In genomic region chr7:46152671-46153070, GRCh38 we compare ENCODE assay signal across 20 cellular contexts.
DNase-seq lines count a peak whose midpoint lies in the region; ATAC-seq and TF ChIP-seq lines count a peak whose summit lies in the region.
"Had no signal": no experiment of that assay in that cellular context is flagged by ENCODE, and none has a peak within 500 bp of the region (broad histone marks: within the 10 kb centered on the region; RNA-seq: fewer than 3 reads in every experiment).

No MANE protein-coding gene starts in this region.

- POLR2A ChIA-PET in WTC11 (lab: Charles Lee), result no interaction called here

- H3K27me3 Mint-ChIP-seq in WTC11 (ENCODE audit: low read depth) (no peaks in the 10 kb centered on the region), nephron (ENCODE audit: low read depth) (peaks cover 4% of the 10 kb centered on the region), progenitor cell of endocrine pancreas (no peaks in the 10 kb centered on the region)
- H3K27me3 Mint-ChIP-seq: activated CD8-positive, alpha-beta memory T cell treated with anti-CD3 and anti-CD28 coated beads, Interleukin-2, amount 10 ng/mL, durations not matched to agents 7 days and 5 days; central memory CD8-positive, alpha-beta T cell; T-helper 17 cell had no signal

- no peak overlapping the region for H3K27ac Mint-ChIP-seq in WTC11
- peak overlapping the region in 2 of 3 experiments; percentile 21 to 63 for H3K27ac Mint-ChIP-seq in nephron
- H3K27ac Mint-ChIP-seq in progenitor cell of endocrine pancreas, result no peak overlapping the region
- H3K27ac Mint-ChIP-seq: activated CD8-positive, alpha-beta memory T cell treated with anti-CD3 and anti-CD28 coated beads, Interleukin-2, amount 10 ng/mL, durations not matched to agents 7 days and 5 days; T-helper 17 cell had no signal

- H3K4me3 Mint-ChIP-seq in WTC11, result no peak overlapping the region
- H3K4me3 Mint-ChIP-seq in nephron, result no peak overlapping the region
- no peak overlapping the region for H3K4me3 Mint-ChIP-seq in progenitor cell of endocrine pancreas (ENCODE audit: low read depth)
- H3K4me3 Mint-ChIP-seq: activated CD8-positive, alpha-beta memory T cell treated with anti-CD3 and anti-CD28 coated beads, Interleukin-2, amount 10 ng/mL, durations not matched to agents 7 days and 5 days; central memory CD8-positive, alpha-beta T cell; T-helper 17 cell had no signal

- DNase-seq in Daoy (ENCODE audit: low read depth), result peak; percentile 25
- peak; percentile 44 for DNase-seq in LHCN-M2 (ENCODE audit: low read depth)
- DNase-seq in WTC11 (ENCODE audit: low spot score), result no peak
- DNase-seq in NCI-H748 (lab: John Stamatoyannopoulos, UW; ENCODE audit: unreplicated experiment), result no peak
- DNase-seq in progenitor cell of endocrine pancreas (ENCODE audit: low spot score, unreplicated experiment), result no peak
- DNase-seq in NCI-H345 (lab: John Stamatoyannopoulos, UW), result no peak
- DNase-seq: activated CD4-positive, alpha-beta T cell treated with anti-CD3 and anti-CD28 coated beads for 1 hour; activated CD8-positive, alpha-beta memory T cell treated with anti-CD3 and anti-CD28 coated beads, Interleukin-2, amount 10 ng/mL, durations not matched to agents 7 days and 5 days; activated effector memory CD4-positive, alpha-beta T cell treated with Interleukin-2 at 50 U/mL for 16 hours; amniotic stem cell; DMS79 treated with DMSO at 0.1 percent for 48 hours; GM23248; hippocampal formation; left colon; mucosa of descending colon; Right ventricle myocardium superior; T-helper 17 cell had no signal

- peaks cover 4% of the 10 kb centered on the region for H3K9me3 Mint-ChIP-seq in WTC11
- peaks cover 12% of the 10 kb centered on the region for H3K9me3 Mint-ChIP-seq in nephron
- H3K9me3 Mint-ChIP-seq in progenitor cell of endocrine pancreas (ENCODE audit: low read depth), result no peaks in the 10 kb centered on the region
- H3K9me3 Mint-ChIP-seq: central memory CD8-positive, alpha-beta T cell had no signal

- TF ChIP-seq CTCF in WTC11 (IDR thresholded peaks at IDR 0.05) (no peak), nephron (IDR thresholded peaks at IDR 0.05; ENCODE audit: unreplicated experiment in 3 of 3) (no peak), progenitor cell of endocrine pancreas (IDR thresholded peaks at IDR 0.05; ENCODE audit: unreplicated experiment) (no peak)

- no peaks in the 10 kb centered on the region for H3K36me3 Mint-ChIP-seq in WTC11
- no peaks in the 10 kb centered on the region for H3K36me3 Mint-ChIP-seq in nephron (ENCODE audit: low read depth)
- no peaks in the 10 kb centered on the region for H3K36me3 Mint-ChIP-seq in progenitor cell of endocrine pancreas (ENCODE audit: insufficient read depth)
- H3K36me3 Mint-ChIP-seq: activated CD8-positive, alpha-beta memory T cell treated with anti-CD3 and anti-CD28 coated beads, Interleukin-2, amount 10 ng/mL, durations not matched to agents 7 days and 5 days had no signal

- H3K4me1 Mint-ChIP-seq in WTC11, result 0 out of 2 replicates have a peak, but pooled peaks cover 2% of the 10 kb centered on the region
- H3K4me1 Mint-ChIP-seq in nephron, result peaks cover 50% of the 10 kb centered on the region
- no peaks in the 10 kb centered on the region for H3K4me1 Mint-ChIP-seq in progenitor cell of endocrine pancreas (ENCODE audit: low read depth)
- H3K4me1 Mint-ChIP-seq: central memory CD8-positive, alpha-beta T cell; T-helper 17 cell had no signal

- CTCF ChIA-PET in WTC11 (lab: Charles Lee), result interaction anchor here (0.6 to 1.2 kb wide), 7 partner anchors 20 to 234 kb away, joined by 3 to 8 read pairs (median 4); no protein-coding TSS in a partner anchor

- 0 out of 2 replicates have a peak, but pooled peaks have one; percentile 34 for ATAC-seq in WTC11
- no peak for ATAC-seq in HG03045 (IDR thresholded peaks at IDR 0.05; ENCODE audit: unreplicated experiment)
- ATAC-seq: activated CD8-positive, alpha-beta memory T cell treated with anti-CD3 and anti-CD28 coated beads, Interleukin-2, amount 10 ng/mL, durations not matched to agents 7 days and 5 days; left colon; mucosa of descending colon; T-helper 17 cell had no signal

TF ChIP-seq in WTC11, 78 proteins besides CTCF, POLR2A, EP300 and RAD21:
- TF ChIP-seq STAT6 (CRISPR knock-in tag; conservative IDR thresholded peaks at IDR 0.05; ENCODE audit: low read depth) (no peak), HMGA2 (CRISPR knock-in tag; IDR thresholded peaks at IDR 0.05) (no peak), ZNF396 (CRISPR knock-in tag; IDR thresholded peaks at IDR 0.05; ENCODE audit: borderline replicate concordance) (no peak)
- TF ChIP-seq, protein P1, sequence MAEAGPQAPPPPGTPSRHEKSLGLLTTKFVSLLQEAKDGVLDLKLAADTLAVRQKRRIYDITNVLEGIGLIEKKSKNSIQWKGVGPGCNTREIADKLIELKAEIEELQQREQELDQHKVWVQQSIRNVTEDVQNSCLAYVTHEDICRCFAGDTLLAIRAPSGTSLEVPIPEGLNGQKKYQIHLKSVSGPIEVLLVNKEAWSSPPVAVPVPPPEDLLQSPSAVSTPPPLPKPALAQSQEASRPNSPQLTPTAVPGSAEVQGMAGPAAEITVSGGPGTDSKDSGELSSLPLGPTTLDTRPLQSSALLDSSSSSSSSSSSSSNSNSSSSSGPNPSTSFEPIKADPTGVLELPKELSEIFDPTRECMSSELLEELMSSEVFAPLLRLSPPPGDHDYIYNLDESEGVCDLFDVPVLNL (CRISPR knock-in tag; IDR thresholded peaks at IDR 0.05; ENCODE audit: borderline replicate concordance, low read depth), result no peak

Comparison
In these comparisons a context has a peak if more than half of its experiments do, and no peak if none do; other contexts are left out.
1. DNase-seq: peak in Daoy (single experiment) and LHCN-M2 (single experiment); none in WTC11 (single experiment), NCI-H748 (single experiment), progenitor cell of endocrine pancreas (single experiment) and NCI-H345 (single experiment).
2. H3K27ac Mint-ChIP-seq: peak in nephron (2 of 3); none in WTC11 (single experiment) and progenitor cell of endocrine pancreas (single experiment).